Comparison of ENCODE assay signal across 10 cellular contexts in the genomic region with DNA sequence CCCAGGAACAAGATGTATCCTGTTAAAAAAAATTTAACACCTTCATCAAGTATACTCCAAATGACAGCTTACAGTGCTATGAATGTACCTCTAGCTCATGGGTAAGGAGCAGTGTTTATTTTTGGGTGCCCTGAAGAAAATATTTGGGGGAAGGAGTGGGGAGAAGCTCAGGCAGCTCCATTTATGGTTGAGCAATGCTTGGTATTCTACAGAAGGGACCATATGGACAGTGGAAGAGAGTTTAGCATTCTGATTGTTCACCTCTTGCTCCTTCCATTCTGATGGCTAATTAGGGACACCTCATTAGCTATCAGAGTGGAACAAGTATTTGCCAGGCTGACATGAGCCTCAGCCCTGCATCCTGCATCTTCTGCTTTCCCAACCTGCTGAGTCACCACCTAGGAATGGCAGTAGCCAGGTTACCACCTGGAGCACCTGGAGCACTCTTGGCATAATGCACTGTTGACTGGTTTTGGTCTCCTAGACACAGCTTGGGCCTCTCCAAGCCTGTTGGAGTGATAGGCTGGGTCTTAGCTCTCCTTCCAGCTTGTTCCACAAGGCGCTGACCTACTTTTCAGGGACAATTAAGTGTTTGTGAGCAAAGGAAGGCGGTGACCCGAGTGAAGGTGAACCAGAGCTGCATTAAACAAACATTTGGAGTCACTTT.
DNase-seq lines count a peak whose midpoint lies in the region; ATAC-seq and TF ChIP-seq lines count a peak whose summit lies in the region.
"Had no signal": no experiment of that assay in that cellular context is flagged by ENCODE, and none has a peak within 500 bp of the region (broad histone marks: within the 10 kb centered on the region; RNA-seq: fewer than 3 reads in every experiment).

No MANE protein-coding gene starts in this region.

- DNase-seq in Right ventricle myocardium inferior (ENCODE audit: missing footprints): no peak
- DNase-seq in cardiac septum (ENCODE audit: low spot score): no peak
- DNase-seq in cerebellar cortex (ENCODE audit: low spot score): peak; percentile 50
- DNase-seq in lower leg skin (ENCODE audit: low spot score in 2 of 2): peak; percentile 82 to 85
- no peak for DNase-seq in effector CD4-positive, alpha-beta T cell
- DNase-seq in cortex of kidney (lab: John Stamatoyannopoulos, UW): no peak
- DNase-seq: brain microvascular endothelial cell; stimulated activated naive CD4-positive, alpha-beta T cell had no signal

- TF ChIP-seq POLR2A in lower leg skin (IDR thresholded peaks at IDR 0.05): no peak
- TF ChIP-seq POLR2A in GM18505 (IDR thresholded peaks at IDR 0.05; ENCODE audit: borderline replicate concordance, extremely low read depth, insufficient read depth, insufficient read length): no peak

- 44 to 55% methylated on average over 3 of the region's 3 CpGs for WGBS in lower leg skin, 2 donors

- ATAC-seq in Right ventricle myocardium inferior (peak; percentile 49), GM18505 (IDR thresholded peaks at IDR 0.05; ENCODE audit: unreplicated experiment) (no peak), GM21528 (IDR thresholded peaks at IDR 0.05; ENCODE audit: low FRiP score, unreplicated experiment) (no peak)

- no peak overlapping the region for H3K4me3 ChIP-seq in lower leg skin (ENCODE audit: low read depth, poor library complexity, severe bottlenecking)

- no peak for TF ChIP-seq CTCF in lower leg skin (IDR thresholded peaks at IDR 0.05)

- intact Hi-C loops in Right ventricle myocardium inferior (cut with DNase I): no loop called here
- intact Hi-C loops in cardiac septum (cut with DNase I): no loop called here
- intact Hi-C loops in lower leg skin (cut with DNase I; ENCODE audit: low total_unique reads): no loop called here

Comparison
In these comparisons a context has a peak if more than half of its experiments do, and no peak if none do; other contexts are left out.
1. DNase-seq: peak in cerebellar cortex (single experiment) and lower leg skin (2 of 2); none in Right ventricle myocardium inferior (single experiment), cardiac septum (single experiment), effector CD4-positive, alpha-beta T cell (single experiment) and cortex of kidney (single experiment).